ENCODE assay signal across 1 cellular context in the genomic region with DNA sequence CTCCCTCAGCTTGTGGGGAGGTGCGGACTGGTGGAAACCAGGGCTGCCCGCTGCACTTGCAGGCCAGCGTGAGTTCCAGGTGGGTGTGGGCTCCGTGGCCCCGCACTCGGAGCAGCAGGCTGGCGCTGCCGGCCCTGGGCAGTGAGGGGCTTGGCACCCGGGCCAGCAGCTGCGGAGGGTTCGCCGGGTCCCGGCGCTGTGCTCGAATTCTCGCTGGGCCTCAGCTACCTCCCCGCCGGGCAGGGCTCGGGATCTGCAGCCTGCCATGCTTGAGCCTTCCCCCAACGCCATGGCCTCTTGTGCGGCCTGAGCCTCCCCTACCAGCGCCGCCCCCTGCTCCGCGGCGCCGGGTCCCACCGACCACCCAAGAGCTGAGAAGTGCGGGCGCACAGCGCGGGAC.
TF ChIP-seq lines count a peak whose summit lies in the region.

No MANE protein-coding gene starts in this region.

TF ChIP-seq in H1, 55 proteins besides CTCF, POLR2A, EP300 and RAD21:
- TF ChIP-seq YY1 (IDR thresholded peaks at IDR 0.05; ENCODE audit: low read depth, low read length) (no peak), CTBP2 (IDR thresholded peaks at IDR 0.05; ENCODE audit: borderline replicate concordance, insufficient read depth, insufficient read length, low read length) (no peak), GABPA (IDR thresholded peaks at IDR 0.05; ENCODE audit: borderline replicate concordance, insufficient read depth, low read length) (no peak), JUND (IDR thresholded peaks at IDR 0.05; ENCODE audit: low read length) (no peak), SRF (IDR thresholded peaks at IDR 0.05; ENCODE audit: low read depth, low read length) (no peak), CBX5 (IDR thresholded peaks at IDR 0.05; ENCODE audit: low read depth, low read length) (no peak), SAP30 (IDR thresholded peaks at IDR 0.05; ENCODE audit: insufficient read depth, insufficient replicate concordance, low read length) (no peak), POLR2AphosphoS5 (IDR thresholded peaks at IDR 0.05; ENCODE audit: low read depth, low read length) (no peak), MAFK (IDR thresholded peaks at IDR 0.05; ENCODE audit: low read depth, low read length) (no peak), TAF7 (optimal IDR thresholded peaks at IDR 0.05; ENCODE audit: borderline replicate concordance, low read depth, low read length) (no peak), KDM1A (IDR thresholded peaks at IDR 0.05; ENCODE audit: borderline replicate concordance, low read length) (no peak)
- TF ChIP-seq, protein P1, sequence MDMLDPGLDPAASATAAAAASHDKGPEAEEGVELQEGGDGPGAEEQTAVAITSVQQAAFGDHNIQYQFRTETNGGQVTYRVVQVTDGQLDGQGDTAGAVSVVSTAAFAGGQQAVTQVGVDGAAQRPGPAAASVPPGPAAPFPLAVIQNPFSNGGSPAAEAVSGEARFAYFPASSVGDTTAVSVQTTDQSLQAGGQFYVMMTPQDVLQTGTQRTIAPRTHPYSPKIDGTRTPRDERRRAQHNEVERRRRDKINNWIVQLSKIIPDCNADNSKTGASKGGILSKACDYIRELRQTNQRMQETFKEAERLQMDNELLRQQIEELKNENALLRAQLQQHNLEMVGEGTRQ (IDR thresholded peaks at IDR 0.05; ENCODE audit: low read length), result no peak
